Comparison of ENCODE assay signal across 8 cellular contexts in genomic region chr1:84365225-84366221, GRCh38. TPM values are rescaled to one million over a fixed set of nuclear protein-coding genes. Genes with fewer than 3 reads are reported as not detected.
DNase-seq lines count a peak whose midpoint lies in the region; ATAC-seq, FAIRE-seq and TF ChIP-seq lines count a peak whose summit lies in the region.

No MANE protein-coding gene starts in this region.

- H3K4me1 ChIP-seq in SK-N-SH (ENCODE audit: control insufficient read depth in 1 of 2, insufficient read depth in 2 of 2, low read depth in 1 of 2, low read length in 1 of 2) (peaks cover 2 to 25% of the 10 kb centered on the region in 2 experiments; a peak in 3 of 4 replicates), upper lobe of left lung (peaks cover 4 to 9% (median 7%) of the 10 kb centered on the region in 4 donors), HAP-1 (no peaks in the 10 kb centered on the region), kidney (ENCODE audit: control insufficient read depth in 1 of 2, insufficient read depth in 1 of 2, low read depth in 1 of 2, low read length in 2 of 2) (no peaks in the 10 kb centered on the region)

- H3K4me3 ChIP-seq in SK-N-SH (ENCODE audit: low read depth in 2 of 2, low read length in 1 of 2) = no peak overlapping the region
- H3K4me3 ChIP-seq in fibroblast of villous mesenchyme (ENCODE audit: low read depth, low read length) = no peak overlapping the region
- no peak overlapping the region for H3K4me3 ChIP-seq in upper lobe of left lung
- no peak overlapping the region for H3K4me3 ChIP-seq in HAP-1
- no peak overlapping the region for H3K4me3 ChIP-seq in kidney (ENCODE audit: low read length in 2 of 2)

- H3K4me2 ChIP-seq in SK-N-SH = peak overlapping the region; percentile 58

- no peaks in the 10 kb centered on the region for H3K36me3 ChIP-seq in SK-N-SH (replicated peaks in 1 of 2; ENCODE audit: control insufficient read depth in 1 of 2, insufficient read depth in 2 of 2, low read length in 1 of 2)
- H3K36me3 ChIP-seq in upper lobe of left lung = no peaks in the 10 kb centered on the region
- no peaks in the 10 kb centered on the region for H3K36me3 ChIP-seq in HAP-1 (replicated peaks)
- H3K36me3 ChIP-seq in kidney (ENCODE audit: control insufficient read depth in 1 of 2, insufficient read depth in 2 of 2, low read length in 2 of 2) = no peaks in the 10 kb centered on the region

- H3K9me3 ChIP-seq in SK-N-SH = no peaks in the 10 kb centered on the region
- H3K9me3 ChIP-seq in upper lobe of left lung = no peaks in the 10 kb centered on the region
- H3K9me3 ChIP-seq in HAP-1 = no peaks in the 10 kb centered on the region
- no peaks in the 10 kb centered on the region for H3K9me3 ChIP-seq in kidney (ENCODE audit: control insufficient read depth in 1 of 2, low read length in 2 of 2)

- 4% methylated on average over 2 of the region's 3 CpGs for WGBS in SK-N-SH (ENCODE audit: low lambda C conversion rate)
- 15 to 50% methylated on average over 2 to 3 of the region's 3 CpGs for WGBS in upper lobe of left lung, 2 donors

- TF ChIP-seq EP300 in SK-N-SH (IDR thresholded peaks at IDR 0.05; ENCODE audit: borderline replicate concordance in 1 of 2, low read depth in 1 of 2, low read length in 1 of 2) (peak in 1 of 2 experiments; percentile 86; a peak in 2 of 4 replicates), upper lobe of left lung (IDR thresholded peaks at IDR 0.05) (no peak)

- TF ChIP-seq RAD21 in SK-N-SH (IDR thresholded peaks at IDR 0.05; ENCODE audit: low read length) = no peak

- intact Hi-C loops in kidney (cut with DNase I) = no loop called here

- CTCF ChIA-PET in SK-N-SH (lab: Yijun Ruan, JAX) = no interaction called here

- H3K9me2 ChIP-seq in SK-N-SH = no peaks in the 10 kb centered on the region

- peaks cover 12% of the 10 kb centered on the region for H3F3A ChIP-seq in SK-N-SH (replicated peaks; ENCODE audit: insufficient read depth)

- in situ Hi-C loops in HAP-1 (cut with MboI; ENCODE audit: low sequenced_read_pairs) = no loop called here

- H3K27ac ChIP-seq in SK-N-SH (ENCODE audit: low read depth in 2 of 2, low read length in 1 of 2) (peak overlapping the region; percentile 39 to 86; a peak in 3 of 4 replicates), upper lobe of left lung (no peak overlapping the region), kidney (ENCODE audit: low read depth in 2 of 2, low read length in 2 of 2) (no peak overlapping the region)

- H2AFZ ChIP-seq in SK-N-SH (ENCODE audit: low read depth) = peak overlapping the region; percentile 53; the same call in 1 of the 2 replicates

- POLR2A ChIA-PET in SK-N-SH (lab: Yijun Ruan, JAX) = interaction anchor here (0.6 kb wide), 1 partner anchor 27 kb away, joined by 7 read pairs; no protein-coding TSS in a partner anchor

- DNase-seq in activated gamma-delta T cell treated with anti-CD3 and anti-CD28 coated beads, Interleukin-2, amount 50 U/mL, for 16 hours (ENCODE audit: low read depth) = peak; percentile 4
- DNase-seq in activated gamma-delta T cell treated with Interleukin-2 at 50 U/mL for 16 hours = no peak
- no peak for DNase-seq in SK-N-SH
- peak; percentile 92 for DNase-seq in fibroblast of villous mesenchyme (ENCODE audit: low read depth)
- peak in 1 of 2 donors; percentile 25 for DNase-seq in upper lobe of left lung
- no peak for DNase-seq in HAP-1 (ENCODE audit: low spot score in 2 of 2)
- DNase-seq in stimulated activated CD4-positive, alpha-beta T cell treated with anti-CD3 and anti-CD28 coated beads, Interleukin-2, amount 100 ng/mL, for 24 hours = no peak
- no peak for DNase-seq in kidney

- H3K27me3 ChIP-seq in SK-N-SH (ENCODE audit: insufficient read depth) (no peaks in the 10 kb centered on the region), upper lobe of left lung (no peaks in the 10 kb centered on the region), HAP-1 (ENCODE audit: low read depth) (no peaks in the 10 kb centered on the region)

- no peak for FAIRE-seq in kidney (lab: Jason Lieb, UNC)

- H3K9ac ChIP-seq in SK-N-SH (no peak overlapping the region; the same call in 1 of the 2 replicates), kidney (ENCODE audit: low read length in 2 of 2) (no peak overlapping the region)

- TF ChIP-seq POLR2A in upper lobe of left lung (IDR thresholded peaks at IDR 0.05) = no peak

- no peaks in the 10 kb centered on the region for H4K20me1 ChIP-seq in SK-N-SH (ENCODE audit: insufficient read depth)

- peak; percentile 50 to 89 for ATAC-seq in upper lobe of left lung (ENCODE audit: low FRiP score in 2 of 2)

- no peaks in the 10 kb centered on the region for H3K79me2 ChIP-seq in SK-N-SH (ENCODE audit: insufficient read depth)

- no peak for TF ChIP-seq CTCF in SK-N-SH (IDR thresholded peaks at IDR 0.05)
- TF ChIP-seq CTCF in fibroblast of villous mesenchyme (IDR thresholded peaks at IDR 0.05; ENCODE audit: insufficient read depth, low read depth, low read length) = no peak
- no peak for TF ChIP-seq CTCF in upper lobe of left lung (IDR thresholded peaks at IDR 0.05)
- no peak for TF ChIP-seq CTCF in kidney (IDR thresholded peaks at IDR 0.05; ENCODE audit: borderline replicate concordance, extremely low read depth, insufficient read depth)

TF ChIP-seq in SK-N-SH, 30 proteins besides CTCF, POLR2A, EP300 and RAD21 (continues in another document):
- no peak for TF ChIP-seq GABPA (IDR thresholded peaks at IDR 0.05; ENCODE audit: low read depth)
- no peak; the same call in 1 of the 2 replicates for TF ChIP-seq TAF1 (IDR thresholded peaks at IDR 0.05; ENCODE audit: borderline replicate concordance, low read depth, low read length)
- peak; percentile 72; the same call in 1 of the 2 replicates for TF ChIP-seq NFIC (IDR thresholded peaks at IDR 0.05; ENCODE audit: borderline replicate concordance)
- peak; percentile 99 for TF ChIP-seq FOSL2 (IDR thresholded peaks at IDR 0.05; ENCODE audit: borderline replicate concordance, low read depth)
- TF ChIP-seq USF1 (IDR thresholded peaks at IDR 0.05; ENCODE audit: borderline replicate concordance, low read depth) = no peak
- TF ChIP-seq POLR2AphosphoS5 (IDR thresholded peaks at IDR 0.05; ENCODE audit: low read depth, low read length) = peak; percentile 84; the same call in 1 of the 2 replicates
- no peak for TF ChIP-seq IRF3 (IDR thresholded peaks at IDR 0.05; ENCODE audit: low read depth, low read length)
- peak; percentile 62; the same call in 1 of the 2 replicates for TF ChIP-seq MAX (IDR thresholded peaks at IDR 0.05; ENCODE audit: low read depth)
- TF ChIP-seq RXRA (IDR thresholded peaks at IDR 0.05; ENCODE audit: borderline replicate concordance, low read depth) = peak; percentile 98
- TF ChIP-seq ZBTB33 (IDR thresholded peaks at IDR 0.05; ENCODE audit: borderline replicate concordance, low read depth) = no peak
- TF ChIP-seq ELF1 (IDR thresholded peaks at IDR 0.05) = no peak
- TF ChIP-seq FOXM1 (IDR thresholded peaks at IDR 0.05; ENCODE audit: low read depth) = peak; percentile 69
- no peak for TF ChIP-seq FOXJ3 (CRISPR knock-in tag; IDR thresholded peaks at IDR 0.05)
- no peak for TF ChIP-seq EZH2phosphoT487 (IDR thresholded peaks at IDR 0.05; ENCODE audit: borderline replicate concordance, low read depth)

RNA-seq across cellular contexts. Expression of gene DNASE2B, which starts 32.8 kb away (rescaled TPM):
- 0.03 TPM in 1 of 2 replicates, not detected in the other for polyA plus RNA-seq in SK-N-SH (2012; rRNA removed)
- 0.03 TPM in 1 of 2 replicates, not detected in the other for polyA plus RNA-seq in SK-N-SH (2012; cell fraction: cytosol; rRNA removed)
- polyA plus RNA-seq in SK-N-SH (2012; cell fraction: nucleus; rRNA removed) = 0.11 TPM in 1 of 2 replicates, not detected in the other
- not detected in 2 replicates for total RNA-seq in fibroblast of villous mesenchyme
- total RNA-seq in upper lobe of left lung = 10 to 100 TPM in 2 of 6 donors, 1 to 10 TPM in 3, not detected in 1; 1.5 to 14.7 (median 5.5) TPM
- not detected for total RNA-seq in kidney
- not detected for polyA plus RNA-seq in kidney (ENCODE audit: insufficient read depth, low read depth, low replicate concordance)

Comparison
In these comparisons a context has a peak if more than half of its experiments do, and no peak if none do; other contexts are left out.
1. DNase-seq: peak in activated gamma-delta T cell treated with anti-CD3 and anti-CD28 coated beads, Interleukin-2, amount 50 U/mL, for 16 hours (single experiment) and fibroblast of villous mesenchyme (single experiment); none in activated gamma-delta T cell treated with Interleukin-2 at 50 U/mL for 16 hours (single experiment), SK-N-SH (single experiment), HAP-1 (0 of 2), stimulated activated CD4-positive, alpha-beta T cell treated with anti-CD3 and anti-CD28 coated beads, Interleukin-2, amount 100 ng/mL, for 24 hours (0 of 2) and kidney (single experiment).
2. H3K27ac ChIP-seq: peak in SK-N-SH (2 of 2); none in upper lobe of left lung (0 of 4) and kidney (0 of 2).